ENCODE assay signal across 18 cellular contexts in the genomic region with DNA sequence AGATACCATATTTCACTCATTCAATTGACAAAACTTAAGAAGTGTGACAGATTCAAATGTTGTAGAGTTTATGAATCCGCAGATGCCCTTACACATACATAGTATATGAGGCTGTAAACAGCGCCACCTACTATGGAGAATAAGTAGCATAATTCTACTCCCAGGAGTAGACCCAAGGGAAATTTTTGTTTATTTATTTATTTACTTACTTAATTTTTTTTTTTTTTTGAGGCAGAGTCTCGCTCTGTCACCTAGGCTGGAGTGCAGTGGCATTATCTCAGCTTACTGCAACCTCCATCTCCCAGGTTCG. TPM values are rescaled to one million over a fixed set of nuclear protein-coding genes. Genes with fewer than 3 reads are reported as not detected.
A peak's percentile ranks its signal among the peaks of the same experiment; 100 is the strongest.
DNase-seq lines count a peak whose midpoint lies in the region; ATAC-seq and TF ChIP-seq lines count a peak whose summit lies in the region.
"Had no signal": no experiment of that assay in that cellular context is flagged by ENCODE, and none has a peak within 500 bp of the region (broad histone marks: within the 10 kb centered on the region; RNA-seq: fewer than 3 reads in every experiment).

No MANE protein-coding gene starts in this region.

- H3K27me3 ChIP-seq in cardiac muscle cell (no peaks in the 10 kb centered on the region), left ventricle myocardium inferior (ENCODE audit: low read depth) (no peaks in the 10 kb centered on the region)
- H3K27me3 ChIP-seq: body of pancreas had no signal

- H3K36me3 ChIP-seq in cardiac muscle cell (no peaks in the 10 kb centered on the region), left ventricle myocardium inferior (peaks cover 29% of the 10 kb centered on the region)

- H3K9me3 ChIP-seq in cardiac muscle cell (ENCODE audit: low read depth) (no peaks in the 10 kb centered on the region), left ventricle myocardium inferior (replicated peaks) (peaks cover 34% of the 10 kb centered on the region)

- H3K4me1 ChIP-seq in cardiac muscle cell (ENCODE audit: low read depth) (no peaks in the 10 kb centered on the region), left ventricle myocardium inferior (no peaks in the 10 kb centered on the region)
- H3K4me1 ChIP-seq: body of pancreas had no signal

- TF ChIP-seq CTCF in cardiac muscle cell (IDR thresholded peaks at IDR 0.05; ENCODE audit: low read depth, low read length) (peak; percentile 10), left ventricle myocardium inferior (IDR thresholded peaks at IDR 0.05; ENCODE audit: borderline replicate concordance) (no peak), choroid plexus epithelial cell (conservative IDR thresholded peaks at IDR 0.05; ENCODE audit: low read depth, low read length) (peak; percentile 29)

- intact Hi-C loops in left ventricle myocardium inferior (cut with micrococcal nuclease): no loop called here

- ATAC-seq in GM18505 (IDR thresholded peaks at IDR 0.05; ENCODE audit: unreplicated experiment): no peak
- ATAC-seq: body of pancreas, left ventricle myocardium superior had no signal

- TF ChIP-seq POLR2A in GM18505 (IDR thresholded peaks at IDR 0.05; ENCODE audit: borderline replicate concordance, extremely low read depth, insufficient read depth, insufficient read length): no peak

- DNase-seq in cardiac muscle cell (ENCODE audit: low read depth in 1 of 2, low spot score in 1 of 2) (peak; percentile 10 to 23), left ventricle myocardium inferior (no peak), NCI-H226 (peak; percentile 19), choroid plexus epithelial cell (ENCODE audit: low read depth) (peak; percentile 36), EL (no peak), NCI-H1930 (lab: John Stamatoyannopoulos, UW) (no peak), G401 (ENCODE audit: low spot score) (no peak)
- DNase-seq: activated B cell treated with CpG ODN at 0.5 μM for 24 hours; activated naive CD4-positive, alpha-beta T cell; body of pancreas; effector CD8-positive, alpha-beta T cell; foreskin melanocyte; left ventricle myocardium superior; NCI-H2029 treated with DMSO at 0.1 percent for 48 hours; NCI-H526 treated with DMSO at 0.1 percent for 48 hours; posterior cingulate gyrus; stimulated activated CD4-positive, alpha-beta T cell treated with anti-CD3 and anti-CD28 coated beads, Interleukin-12 subunit alpha, Interleukin-12 subunit beta, amount 100 ng/mL, for 4 hours had no signal

- no peak overlapping the region for H3K4me3 ChIP-seq in cardiac muscle cell
- H3K4me3 ChIP-seq in left ventricle myocardium inferior: no peak overlapping the region
- no peak overlapping the region for H3K4me3 ChIP-seq in choroid plexus epithelial cell (ENCODE audit: low read depth, low read length)
- H3K4me3 ChIP-seq: body of pancreas had no signal

- H3K27ac ChIP-seq in cardiac muscle cell (no peak overlapping the region), left ventricle myocardium inferior (replicated peaks) (no peak overlapping the region)
- H3K27ac ChIP-seq: body of pancreas had no signal

- in situ Hi-C loops in G401 (cut with HindIII; ENCODE audit: low sequenced_read_pairs): no loop called here

RNA-seq across cellular contexts. Expression of a gene that starts 35.5 kb away (rescaled TPM):
- total RNA-seq in cardiac muscle cell (20.8 and 30.8 TPM in 2 replicates), left ventricle myocardium inferior (9.0 TPM)
- polyA plus RNA-seq in cardiac muscle cell: 2.7 and 5.5 TPM in 2 replicates
- total RNA-seq in G401 (2014; rRNA removed; shearing (Covaris generic)): 4.7 and 5.1 TPM in 2 replicates

Comparison
In these comparisons a context has a peak if more than half of its experiments do, and no peak if none do; other contexts are left out.
1. DNase-seq: peak in cardiac muscle cell (2 of 2), NCI-H226 (single experiment) and choroid plexus epithelial cell (single experiment); none in left ventricle myocardium inferior (single experiment), EL (single experiment), NCI-H1930 (0 of 2) and G401 (single experiment).